8 cellular contexts compared by ENCODE assay signal in the genomic region with DNA sequence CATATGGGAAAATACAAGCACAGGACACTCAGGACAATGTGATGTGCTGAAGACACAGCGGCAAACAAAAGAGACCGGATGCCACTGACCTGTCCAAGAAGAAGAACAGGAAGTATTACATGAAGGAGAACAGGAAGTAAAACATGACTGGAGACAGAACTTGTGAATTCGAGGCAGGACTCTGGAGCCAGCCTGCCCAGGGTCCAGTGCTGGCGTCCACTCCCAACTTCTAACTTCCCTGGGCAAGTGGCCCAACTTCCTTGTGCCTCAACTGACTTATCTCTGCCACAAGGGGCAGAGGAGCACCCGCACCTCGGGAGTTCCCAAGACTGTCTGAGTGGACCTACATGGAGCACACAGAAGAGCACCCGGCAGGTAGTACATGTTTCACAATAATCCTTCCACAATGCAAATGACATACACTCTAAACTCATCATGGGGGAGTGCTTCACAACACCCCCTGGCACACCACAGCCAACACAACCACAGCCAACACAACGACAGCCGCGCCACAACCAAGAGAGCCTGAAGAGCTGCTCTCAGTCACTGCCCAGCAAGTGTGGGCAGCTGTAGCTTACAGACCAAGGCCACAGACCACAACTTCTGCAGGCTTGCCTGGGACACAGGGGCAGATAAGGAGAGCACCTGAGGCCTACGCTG. TPM values are rescaled to one million over a fixed set of nuclear protein-coding genes. Genes with fewer than 3 reads are reported as not detected.
DNase-seq lines count a peak whose midpoint lies in the region; ATAC-seq, FAIRE-seq and TF ChIP-seq lines count a peak whose summit lies in the region.

No MANE protein-coding gene starts in this region.

- ATAC-seq in pancreas (peak; percentile 57 to 85 (median 70)), HG02759 (IDR thresholded peaks at IDR 0.05; ENCODE audit: unreplicated experiment) (no peak), GM21447 (IDR thresholded peaks at IDR 0.05; ENCODE audit: unreplicated experiment) (no peak), HG02610 (IDR thresholded peaks at IDR 0.05; ENCODE audit: unreplicated experiment) (no peak)

- TF ChIP-seq CTCF in OCI-LY1 (IDR thresholded peaks at IDR 0.05; ENCODE audit: low read length) (peak; percentile 26; the same call in 1 of the 2 replicates), epithelial cell of proximal tubule (conservative IDR thresholded peaks at IDR 0.05; ENCODE audit: low read depth, low read length) (peak; percentile 49), pancreas (IDR thresholded peaks at IDR 0.05) (peak in 1 of 4 donors; percentile 11)

- H3K27me3 ChIP-seq in OCI-LY1 (ENCODE audit: insufficient read depth, low read length) (no peaks in the 10 kb centered on the region), pancreas (no peaks in the 10 kb centered on the region)

- H3K27ac ChIP-seq in OCI-LY1 (ENCODE audit: low read depth, low read length, poor library complexity, severe bottlenecking) (no peak overlapping the region), pancreas (peak overlapping the region; percentile 9 to 42 (median 30))

- H4K20me1 ChIP-seq in OCI-LY1 (ENCODE audit: insufficient read depth, low read length): peaks cover 8% of the 10 kb centered on the region; the same call in 1 of the 2 replicates

- intact Hi-C loops in pancreas (cut with DNase I): no loop called here

- H3K4me3 ChIP-seq in OCI-LY1 (ENCODE audit: low read depth, low read length, poor library complexity, severe bottlenecking): no peak overlapping the region
- no peak overlapping the region for H3K4me3 ChIP-seq in epithelial cell of proximal tubule (ENCODE audit: low read depth, low read length)
- no peak overlapping the region for H3K4me3 ChIP-seq in pancreas

- no peak for FAIRE-seq in pancreas (lab: Jason Lieb, UNC)

- H3K36me3 ChIP-seq in OCI-LY1 (ENCODE audit: insufficient read depth, low read length) (peaks cover 8% of the 10 kb centered on the region), pancreas (no peaks in the 10 kb centered on the region)

- no peaks in the 10 kb centered on the region for H3F3A ChIP-seq in OCI-LY1 (ENCODE audit: insufficient read depth, low read length)

- peak; percentile 46 for DNase-seq in ELR (ENCODE audit: low read depth)
- DNase-seq in epithelial cell of proximal tubule (ENCODE audit: low read depth): no peak
- peak in 2 of 6 donors; percentile 27 to 47 for DNase-seq in pancreas
- DNase-seq in OCI-M2 (lab: John Stamatoyannopoulos, UW; ENCODE audit: unreplicated experiment): no peak

- H3K9me3 ChIP-seq in OCI-LY1 (ENCODE audit: low read length) (no peaks in the 10 kb centered on the region), pancreas (no peaks in the 10 kb centered on the region)

- H3K9ac ChIP-seq in OCI-LY1 (ENCODE audit: low read length): no peak overlapping the region

- H3K9me2 ChIP-seq in OCI-LY1 (ENCODE audit: low read depth, low read length): no peaks in the 10 kb centered on the region

- 37 to 43% methylated on average over 11 of the region's 11 CpGs for WGBS in pancreas, 2 donors

- no peak overlapping the region for H2AFZ ChIP-seq in OCI-LY1 (ENCODE audit: low read length)

- peak overlapping the region; percentile 30; the same call in 1 of the 2 replicates for H3K4me2 ChIP-seq in OCI-LY1 (ENCODE audit: low read length)

- H3K79me2 ChIP-seq in OCI-LY1 (ENCODE audit: insufficient read depth, low read length): peaks cover 91% of the 10 kb centered on the region

- H3K4me1 ChIP-seq in OCI-LY1 (ENCODE audit: insufficient read depth, low read length, severe bottlenecking) (peaks cover 24% of the 10 kb centered on the region), pancreas (peaks cover 18 to 33% (median 24%) of the 10 kb centered on the region in 3 donors)

RNA-seq across cellular contexts. Expression of gene ANKRD11, which starts 36.6 kb away (rescaled TPM):
- total RNA-seq in epithelial cell of proximal tubule (44.3 and 50.8 TPM in 2 replicates), pancreas (10 to 100 TPM; 43.9 to 74.0 (median 44.9) TPM)
- polyA plus RNA-seq in pancreas: 10 to 100 TPM; 47.0 to 74.0 TPM

RNA-seq across cellular contexts. Expression of gene SPG7, which starts 54.4 kb away (rescaled TPM):
- total RNA-seq in epithelial cell of proximal tubule (66.7 and 122 TPM in 2 replicates), pancreas (10 to 100 TPM; 25.7 to 56.2 (median 44.5) TPM)
- 100 to 1,000 TPM; 164 to 212 TPM for polyA plus RNA-seq in pancreas

Comparison
In these comparisons a context has a peak if more than half of its experiments do, and no peak if none do; other contexts are left out.
1. ATAC-seq: peak in pancreas (4 of 4); none in HG02759 (single experiment), GM21447 (single experiment) and HG02610 (single experiment).